ENCODE assay signal across 11 cellular contexts in the genomic region with DNA sequence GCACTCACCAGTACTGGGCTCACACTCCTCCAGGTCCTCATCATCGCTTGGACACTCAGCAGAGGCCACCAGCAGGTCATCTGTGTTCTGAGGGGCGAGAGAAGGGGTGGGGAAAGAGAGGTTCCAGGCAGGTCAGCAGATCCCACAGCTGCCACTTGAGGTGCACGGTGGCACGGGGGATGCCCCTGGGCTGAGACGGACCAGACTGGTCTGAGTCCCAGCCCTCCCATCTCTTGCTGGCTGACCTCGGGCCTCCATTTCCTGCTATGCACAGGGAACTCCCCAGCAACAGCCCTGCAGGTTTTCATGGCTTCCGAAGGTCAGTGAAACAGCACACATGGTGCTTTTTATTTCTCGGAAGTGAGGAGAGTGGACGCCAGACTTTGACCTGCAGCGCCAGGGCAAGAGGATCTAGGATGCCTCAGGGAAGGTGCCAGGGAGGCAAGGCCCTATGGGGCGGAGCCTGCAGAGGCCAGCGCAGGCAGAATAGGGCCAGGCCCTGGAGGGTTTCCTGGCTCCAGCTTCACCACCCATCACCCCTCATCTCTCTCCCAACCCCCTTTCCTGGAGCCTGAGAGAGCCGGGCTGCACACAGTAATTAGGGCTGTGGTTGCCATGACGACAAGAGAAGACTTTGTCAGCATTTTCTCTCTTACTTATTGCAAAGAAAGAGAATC. TPM values are rescaled to one million over a fixed set of nuclear protein-coding genes. Genes with fewer than 3 reads are reported as not detected.
DNase-seq lines count a peak whose midpoint lies in the region; ATAC-seq and TF ChIP-seq lines count a peak whose summit lies in the region.
"Had no signal": no experiment of that assay in that cellular context is flagged by ENCODE, and none has a peak within 500 bp of the region (broad histone marks: within the 10 kb centered on the region; RNA-seq: fewer than 3 reads in every experiment).

No MANE protein-coding gene starts in this region.

- no peak overlapping the region for H2AFZ ChIP-seq in smooth muscle cell (ENCODE audit: low read depth)

- intact Hi-C loops in left ventricle myocardium superior (cut with micrococcal nuclease), result no loop called here

- H3K4me2 ChIP-seq in smooth muscle cell, result no peak overlapping the region

- no peaks in the 10 kb centered on the region for H3K27me3 ChIP-seq in Peyer's patch
- H3K27me3 ChIP-seq in smooth muscle cell (ENCODE audit: low read depth), result no peaks in the 10 kb centered on the region

- no peaks in the 10 kb centered on the region for H3K36me3 ChIP-seq in Peyer's patch
- H3K36me3 ChIP-seq in smooth muscle cell (ENCODE audit: low read depth), result no peaks in the 10 kb centered on the region

- H3K79me2 ChIP-seq in smooth muscle cell (ENCODE audit: low read depth), result no peaks in the 10 kb centered on the region

- 83% methylated on average over 14 of the region's 14 CpGs for WGBS in smooth muscle cell (ENCODE audit: low lambda C conversion rate)

- ATAC-seq in left ventricle myocardium superior (peak; percentile 17), HG03378 (IDR thresholded peaks at IDR 0.05; ENCODE audit: unreplicated experiment) (no peak)

- no peak for TF ChIP-seq POLR2A in Peyer's patch (IDR thresholded peaks at IDR 0.05)

- DNase-seq in HT-29 (ENCODE audit: low spot score), result peak; percentile 12
- peak in 2 of 3 donors; percentile 80 for DNase-seq in Peyer's patch
- no peak for DNase-seq in left ventricle myocardium superior
- DNase-seq in retina, result peak; percentile 76
- no peak for DNase-seq in stimulated activated naive CD4-positive, alpha-beta T cell (lab: John Stamatoyannopoulos, UW)
- no peak for DNase-seq in smooth muscle cell (lab: John Stamatoyannopoulos, UW; ENCODE audit: unreplicated experiment)
- no peak for DNase-seq in T-helper 9 cell
- DNase-seq: activated gamma-delta T cell treated with Interleukin-2 at 50 U/mL for 16 hours had no signal

- no peaks in the 10 kb centered on the region for H3K9me3 ChIP-seq in Peyer's patch
- no peaks in the 10 kb centered on the region for H3K9me3 ChIP-seq in smooth muscle cell (replicated peaks; ENCODE audit: low read depth)

- peak overlapping the region in 1 of 4 donors; percentile 15 for H3K4me3 ChIP-seq in Peyer's patch
- no peak overlapping the region for H3K4me3 ChIP-seq in smooth muscle cell

- H3K27ac ChIP-seq in Peyer's patch (peak overlapping the region in 3 of 4 donors; percentile 27 to 76 (median 63)), smooth muscle cell (ENCODE audit: low read depth) (no peak overlapping the region)
- H3K27ac ChIP-seq: VCaP had no signal

- no peak for TF ChIP-seq CTCF in Peyer's patch (IDR thresholded peaks at IDR 0.05)
- TF ChIP-seq CTCF in smooth muscle cell (IDR thresholded peaks at IDR 0.05; ENCODE audit: borderline replicate concordance, insufficient read depth, poor library complexity, severe bottlenecking), result no peak

- H4K20me1 ChIP-seq in smooth muscle cell (ENCODE audit: low read depth), result no peaks in the 10 kb centered on the region

- no peak overlapping the region for H3K9ac ChIP-seq in smooth muscle cell (ENCODE audit: low read depth)

- H3K4me1 ChIP-seq in Peyer's patch (peaks cover 0 to 15% (median 3%) of the 10 kb centered on the region in 4 donors), smooth muscle cell (ENCODE audit: low read depth) (peaks cover 5% of the 10 kb centered on the region)

- H3F3A ChIP-seq in smooth muscle cell (ENCODE audit: low read depth), result no peaks in the 10 kb centered on the region

RNA-seq across cellular contexts. Expression of gene SLC22A12, which starts 29.4 kb away (rescaled TPM):
- total RNA-seq in HT-29 (2014; rRNA removed; shearing (Covaris generic)), result not detected in 2 replicates
- total RNA-seq in Peyer's patch (not detected), left ventricle myocardium superior (not detected), smooth muscle cell (not detected in 2 replicates)
- polyA plus RNA-seq in smooth muscle cell, result not detected in 2 replicates
- total RNA-seq: IMR-90 had no signal
- polyA plus RNA-seq: IMR-90 had no signal

Comparison
In these comparisons a context has a peak if more than half of its experiments do, and no peak if none do; other contexts are left out.
1. DNase-seq: peak in HT-29 (single experiment), Peyer's patch (2 of 3) and retina (single experiment); none in left ventricle myocardium superior (single experiment), stimulated activated naive CD4-positive, alpha-beta T cell (0 of 6), smooth muscle cell (single experiment) and T-helper 9 cell (single experiment).